In the genomic region with DNA sequence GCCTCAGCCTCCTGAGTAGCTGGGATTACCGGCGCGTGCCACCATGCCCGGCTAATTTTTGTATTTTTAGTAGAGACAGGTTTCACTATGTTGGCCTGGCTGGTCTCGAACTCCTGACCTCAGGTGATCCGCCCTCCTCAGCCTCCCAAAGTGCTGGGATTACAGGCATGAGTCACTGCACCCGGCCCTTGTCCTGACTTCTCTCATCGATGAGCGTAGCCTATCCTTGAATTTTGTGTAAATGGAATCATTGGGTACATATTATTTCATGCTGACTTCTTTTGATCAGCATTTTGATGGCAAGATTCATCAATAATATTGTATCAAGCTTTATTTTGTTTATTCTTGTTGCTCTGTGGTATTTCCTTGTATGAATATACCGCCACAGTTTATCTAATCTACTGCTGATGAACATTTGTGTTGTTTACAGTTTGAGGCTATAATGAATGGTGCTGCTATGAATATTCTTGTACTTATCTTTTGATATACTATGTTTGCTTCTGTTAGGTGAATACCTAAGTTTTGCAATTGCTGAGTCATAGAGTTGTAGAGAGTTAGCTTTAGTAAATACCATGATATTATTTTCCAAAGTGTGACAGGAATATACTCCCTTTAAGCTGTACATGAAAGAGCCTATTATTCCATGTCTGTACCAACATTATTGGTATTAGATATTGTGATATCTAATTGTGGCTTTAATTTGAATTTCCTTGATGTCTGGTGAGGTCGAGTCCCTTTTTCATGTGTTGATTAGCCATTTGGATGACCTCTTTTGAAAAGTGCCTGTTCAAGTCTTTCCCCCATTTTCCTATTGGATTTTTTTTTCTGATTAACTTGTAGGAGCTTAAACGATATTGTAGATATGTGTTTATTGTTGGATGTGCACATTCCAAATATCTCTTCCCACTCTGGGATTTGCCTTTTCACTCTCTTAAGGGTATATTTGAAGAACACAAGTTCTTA, we compare ENCODE assay signal across 19 cellular contexts.
DNase-seq lines count a peak whose midpoint lies in the region; ATAC-seq, FAIRE-seq and TF ChIP-seq lines count a peak whose summit lies in the region.
"Had no signal": no experiment of that assay in that cellular context is flagged by ENCODE, and none has a peak within 500 bp of the region (broad histone marks: within the 10 kb centered on the region; RNA-seq: fewer than 3 reads in every experiment).

No MANE protein-coding gene starts in this region.

- no peak for ATAC-seq in activated naive CD8-positive, alpha-beta T cell treated with anti-CD3 and anti-CD28 coated beads, Interleukin-2, amount 10 ng/mL, durations not matched to agents 7 days and 5 days (ENCODE audit: low read depth)
- ATAC-seq in activated naive CD8-positive, alpha-beta T cell treated with anti-CD3 and anti-CD28 coated beads, Interleukin-2, amount 50 U/mL, for 24 hours: no peak
- no peak for ATAC-seq in stimulated activated effector memory CD8-positive, alpha-beta T cell treated with anti-CD3 and anti-CD28 coated beads, Interleukin-12 subunit alpha, Interleukin-12 subunit beta, amount 100 ng/mL, for 72 hours
- no peak for ATAC-seq in SK-N-SH treated with all-trans-retinoic acid at 6 μM for 48 hours
- ATAC-seq: body of pancreas had no signal

- H3K9me3 ChIP-seq in adipocyte (ENCODE audit: control insufficient read depth, low read length): peaks cover 4% of the 10 kb centered on the region
- H3K9me3 ChIP-seq: body of pancreas, tibial nerve had no signal

- peak; percentile 4 for DNase-seq in activated naive CD8-positive, alpha-beta T cell treated with anti-CD3 and anti-CD28 coated beads, Interleukin-2, amount 10 ng/mL, durations not matched to agents 7 days and 5 days
- DNase-seq in activated naive CD8-positive, alpha-beta T cell treated with anti-CD3 and anti-CD28 coated beads, Interleukin-2, amount 50 U/mL, for 24 hours: no peak
- DNase-seq in adipocyte (ENCODE audit: low read depth): peak; percentile 58
- DNase-seq in stimulated activated effector memory CD8-positive, alpha-beta T cell treated with anti-CD3 and anti-CD28 coated beads, Interleukin-12 subunit alpha, Interleukin-12 subunit beta, amount 100 ng/mL, for 72 hours (ENCODE audit: low spot score in 2 of 2): no peak
- DNase-seq in NCI-H2171 treated with DMSO at 0.1 percent for 48 hours (lab: John Stamatoyannopoulos, UW): no peak
- DNase-seq in D341Med (ENCODE audit: low spot score): no peak
- DNase-seq: activated CD4-positive, alpha-beta T cell treated with anti-CD3 and anti-CD28 coated beads, Interleukin-2, amount 10 ng/mL, durations not matched to agents 24 days and 14 days; activated naive CD4-positive, alpha-beta T cell treated with anti-CD3 and anti-CD28 coated beads, Interleukin-2, amount 50 U/mL, for 16 hours; kidney; NCI-H1694; NCI-H446 had no signal

- POLR2A ChIA-PET in activated naive CD8-positive, alpha-beta T cell treated with anti-CD3 and anti-CD28 coated beads, Interleukin-2, amount 10 ng/mL, durations not matched to agents 7 days and 5 days (lab: Charles Lee): no interaction called here

- H3K27me3 ChIP-seq in adipocyte (replicated peaks; ENCODE audit: control insufficient read depth, insufficient read depth, low read length): no peaks in the 10 kb centered on the region
- H3K27me3 ChIP-seq: body of pancreas, dorsolateral prefrontal cortex, neural progenitor cell, tibial nerve had no signal

- H3K4me1 Mint-ChIP-seq in activated naive CD8-positive, alpha-beta T cell treated with anti-CD3 and anti-CD28 coated beads, Interleukin-2, amount 10 ng/mL, durations not matched to agents 7 days and 5 days: peaks cover 23% of the 10 kb centered on the region
- H3K4me1 Mint-ChIP-seq in activated naive CD8-positive, alpha-beta T cell treated with anti-CD3 and anti-CD28 coated beads, Interleukin-2, amount 50 U/mL, for 24 hours: peaks cover 44% of the 10 kb centered on the region
- peaks cover 84% of the 10 kb centered on the region for H3K4me1 Mint-ChIP-seq in stimulated activated effector memory CD8-positive, alpha-beta T cell treated with anti-CD3 and anti-CD28 coated beads, Interleukin-12 subunit alpha, Interleukin-12 subunit beta, amount 100 ng/mL, for 72 hours

- peak; percentile 68 for FAIRE-seq in islet of Langerhans (lab: Jason Lieb, UNC)
- FAIRE-seq: A204.1, kidney had no signal

- H3K9me3 Mint-ChIP-seq in activated naive CD8-positive, alpha-beta T cell treated with anti-CD3 and anti-CD28 coated beads, Interleukin-2, amount 10 ng/mL, durations not matched to agents 7 days and 5 days: no peaks in the 10 kb centered on the region
- no peaks in the 10 kb centered on the region for H3K9me3 Mint-ChIP-seq in activated naive CD8-positive, alpha-beta T cell treated with anti-CD3 and anti-CD28 coated beads, Interleukin-2, amount 50 U/mL, for 24 hours
- no peaks in the 10 kb centered on the region for H3K9me3 Mint-ChIP-seq in stimulated activated effector memory CD8-positive, alpha-beta T cell treated with anti-CD3 and anti-CD28 coated beads, Interleukin-12 subunit alpha, Interleukin-12 subunit beta, amount 100 ng/mL, for 72 hours
- H3K9me3 Mint-ChIP-seq: activated CD4-positive, alpha-beta T cell treated with anti-CD3 and anti-CD28 coated beads, Interleukin-2, amount 10 ng/mL, durations not matched to agents 24 days and 14 days had no signal

- H3K27ac Mint-ChIP-seq in activated naive CD8-positive, alpha-beta T cell treated with anti-CD3 and anti-CD28 coated beads, Interleukin-2, amount 10 ng/mL, durations not matched to agents 7 days and 5 days: no peak overlapping the region
- no peak overlapping the region for H3K27ac Mint-ChIP-seq in activated naive CD8-positive, alpha-beta T cell treated with anti-CD3 and anti-CD28 coated beads, Interleukin-2, amount 50 U/mL, for 24 hours
- H3K27ac Mint-ChIP-seq in stimulated activated effector memory CD8-positive, alpha-beta T cell treated with anti-CD3 and anti-CD28 coated beads, Interleukin-12 subunit alpha, Interleukin-12 subunit beta, amount 100 ng/mL, for 72 hours: peak overlapping the region; percentile 90
- H3K27ac Mint-ChIP-seq: activated CD4-positive, alpha-beta T cell treated with anti-CD3 and anti-CD28 coated beads, Interleukin-2, amount 10 ng/mL, durations not matched to agents 24 days and 14 days; mesothelial cell of epicardium; neural progenitor cell had no signal

- H3K36me3 ChIP-seq in adipocyte (ENCODE audit: control insufficient read depth, insufficient read depth, low read length, severe bottlenecking): no peaks in the 10 kb centered on the region
- H3K36me3 ChIP-seq: neural progenitor cell, tibial nerve had no signal

- no peak overlapping the region for H3K4me3 ChIP-seq in adipocyte (ENCODE audit: low read length)
- H3K4me3 ChIP-seq: body of pancreas, dorsolateral prefrontal cortex, neural progenitor cell, tibial nerve had no signal

- peaks cover 8% of the 10 kb centered on the region for H3K4me1 ChIP-seq in adipocyte (ENCODE audit: control insufficient read depth, insufficient read depth, low read length)

- H3K27me3 Mint-ChIP-seq in activated naive CD8-positive, alpha-beta T cell treated with anti-CD3 and anti-CD28 coated beads, Interleukin-2, amount 10 ng/mL, durations not matched to agents 7 days and 5 days: no peaks in the 10 kb centered on the region
- no peaks in the 10 kb centered on the region for H3K27me3 Mint-ChIP-seq in activated naive CD8-positive, alpha-beta T cell treated with anti-CD3 and anti-CD28 coated beads, Interleukin-2, amount 50 U/mL, for 24 hours
- H3K27me3 Mint-ChIP-seq: activated CD4-positive, alpha-beta T cell treated with anti-CD3 and anti-CD28 coated beads, Interleukin-2, amount 10 ng/mL, durations not matched to agents 24 days and 14 days had no signal

- H3K9ac ChIP-seq in adipocyte (ENCODE audit: low read length): no peak overlapping the region
- H3K9ac ChIP-seq: neural progenitor cell had no signal

- H3K4me3 Mint-ChIP-seq in activated naive CD8-positive, alpha-beta T cell treated with anti-CD3 and anti-CD28 coated beads, Interleukin-2, amount 10 ng/mL, durations not matched to agents 7 days and 5 days: no peak overlapping the region
- H3K4me3 Mint-ChIP-seq in activated naive CD8-positive, alpha-beta T cell treated with anti-CD3 and anti-CD28 coated beads, Interleukin-2, amount 50 U/mL, for 24 hours: no peak overlapping the region
- no peak overlapping the region for H3K4me3 Mint-ChIP-seq in stimulated activated effector memory CD8-positive, alpha-beta T cell treated with anti-CD3 and anti-CD28 coated beads, Interleukin-12 subunit alpha, Interleukin-12 subunit beta, amount 100 ng/mL, for 72 hours
- H3K4me3 Mint-ChIP-seq: activated CD4-positive, alpha-beta T cell treated with anti-CD3 and anti-CD28 coated beads, Interleukin-2, amount 10 ng/mL, durations not matched to agents 24 days and 14 days; mesothelial cell of epicardium; neural progenitor cell had no signal

- peaks cover 2% of the 10 kb centered on the region for H3K36me3 Mint-ChIP-seq in activated naive CD8-positive, alpha-beta T cell treated with anti-CD3 and anti-CD28 coated beads, Interleukin-2, amount 10 ng/mL, durations not matched to agents 7 days and 5 days
- peaks cover 12% of the 10 kb centered on the region for H3K36me3 Mint-ChIP-seq in activated naive CD8-positive, alpha-beta T cell treated with anti-CD3 and anti-CD28 coated beads, Interleukin-2, amount 50 U/mL, for 24 hours (ENCODE audit: low read depth)
- peaks cover 29% of the 10 kb centered on the region for H3K36me3 Mint-ChIP-seq in stimulated activated effector memory CD8-positive, alpha-beta T cell treated with anti-CD3 and anti-CD28 coated beads, Interleukin-12 subunit alpha, Interleukin-12 subunit beta, amount 100 ng/mL, for 72 hours

TF ChIP-seq in SK-N-SH treated with all-trans-retinoic acid at 6 μM for 48 hours, 23 proteins besides CTCF, POLR2A, EP300 and RAD21:
- TF ChIP-seq ZNF565 (CRISPR knock-in tag; conservative IDR thresholded peaks at IDR 0.05; ENCODE audit: low read depth) (no peak), TOX (CRISPR knock-in tag; IDR thresholded peaks at IDR 0.05; ENCODE audit: borderline replicate concordance) (no peak), ZNF8 (CRISPR knock-in tag; IDR thresholded peaks at IDR 0.05) (no peak), TCF4 (CRISPR knock-in tag; IDR thresholded peaks at IDR 0.05; ENCODE audit: borderline replicate concordance) (no peak), SNAI2 (CRISPR knock-in tag; IDR thresholded peaks at IDR 0.05) (no peak), GLIS3 (CRISPR knock-in tag; IDR thresholded peaks at IDR 0.05) (no peak), ESRRG (CRISPR knock-in tag; IDR thresholded peaks at IDR 0.05) (no peak)

Comparison
In these comparisons a context has a peak if more than half of its experiments do, and no peak if none do; other contexts are left out.
1. DNase-seq: peak in activated naive CD8-positive, alpha-beta T cell treated with anti-CD3 and anti-CD28 coated beads, Interleukin-2, amount 10 ng/mL, durations not matched to agents 7 days and 5 days (single experiment) and adipocyte (single experiment); none in activated naive CD8-positive, alpha-beta T cell treated with anti-CD3 and anti-CD28 coated beads, Interleukin-2, amount 50 U/mL, for 24 hours (single experiment), stimulated activated effector memory CD8-positive, alpha-beta T cell treated with anti-CD3 and anti-CD28 coated beads, Interleukin-12 subunit alpha, Interleukin-12 subunit beta, amount 100 ng/mL, for 72 hours (0 of 2), NCI-H2171 treated with DMSO at 0.1 percent for 48 hours (single experiment) and D341Med (single experiment).